8 cellular contexts compared by ENCODE assay signal in the genomic region with DNA sequence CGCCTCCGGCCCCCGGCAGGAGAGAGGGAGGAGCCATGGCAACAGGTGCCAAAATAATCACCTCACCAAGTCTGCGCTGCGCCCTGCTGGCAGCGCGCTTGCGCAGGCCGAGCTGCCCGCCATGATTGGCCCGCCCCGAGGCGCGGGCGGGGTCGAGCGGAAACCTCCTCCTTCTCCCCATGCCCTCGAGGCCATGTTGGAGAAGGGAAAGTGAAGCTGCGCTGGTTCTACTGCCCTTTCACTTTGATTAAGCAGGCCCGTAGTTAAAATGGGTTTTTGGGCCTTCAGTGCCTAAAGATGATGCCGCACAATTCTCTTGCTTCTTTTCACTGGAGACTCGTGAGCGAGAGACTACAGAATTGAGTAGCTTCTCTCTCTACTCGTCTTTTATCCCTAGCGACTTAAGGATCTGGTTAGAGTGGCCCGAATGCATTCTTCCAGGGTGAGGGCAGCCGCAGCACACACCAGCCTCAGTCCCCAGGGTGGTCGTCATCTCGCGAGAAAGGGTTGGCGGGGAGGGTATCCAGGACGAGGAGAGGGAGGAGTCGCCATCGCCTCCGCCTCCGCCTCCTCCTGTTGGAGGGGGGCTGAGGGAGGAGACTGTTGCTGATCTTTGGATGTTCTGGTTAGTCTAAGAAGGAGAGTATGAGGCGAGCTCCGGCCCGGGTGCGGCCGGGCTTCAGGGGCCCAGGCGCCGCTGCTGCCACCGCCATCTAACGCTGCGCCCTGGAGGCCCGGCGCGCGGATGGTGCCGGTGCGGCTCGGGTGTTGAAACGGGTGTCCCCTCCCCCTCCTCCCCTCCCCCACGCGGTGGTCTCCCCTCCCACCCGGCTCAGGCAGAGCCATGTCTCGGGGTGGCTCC. TPM values are rescaled to one million over a fixed set of nuclear protein-coding genes. Genes with fewer than 3 reads are reported as not detected.
DNase-seq lines count a peak whose midpoint lies in the region; ATAC-seq and TF ChIP-seq lines count a peak whose summit lies in the region.

A gene with protein sequence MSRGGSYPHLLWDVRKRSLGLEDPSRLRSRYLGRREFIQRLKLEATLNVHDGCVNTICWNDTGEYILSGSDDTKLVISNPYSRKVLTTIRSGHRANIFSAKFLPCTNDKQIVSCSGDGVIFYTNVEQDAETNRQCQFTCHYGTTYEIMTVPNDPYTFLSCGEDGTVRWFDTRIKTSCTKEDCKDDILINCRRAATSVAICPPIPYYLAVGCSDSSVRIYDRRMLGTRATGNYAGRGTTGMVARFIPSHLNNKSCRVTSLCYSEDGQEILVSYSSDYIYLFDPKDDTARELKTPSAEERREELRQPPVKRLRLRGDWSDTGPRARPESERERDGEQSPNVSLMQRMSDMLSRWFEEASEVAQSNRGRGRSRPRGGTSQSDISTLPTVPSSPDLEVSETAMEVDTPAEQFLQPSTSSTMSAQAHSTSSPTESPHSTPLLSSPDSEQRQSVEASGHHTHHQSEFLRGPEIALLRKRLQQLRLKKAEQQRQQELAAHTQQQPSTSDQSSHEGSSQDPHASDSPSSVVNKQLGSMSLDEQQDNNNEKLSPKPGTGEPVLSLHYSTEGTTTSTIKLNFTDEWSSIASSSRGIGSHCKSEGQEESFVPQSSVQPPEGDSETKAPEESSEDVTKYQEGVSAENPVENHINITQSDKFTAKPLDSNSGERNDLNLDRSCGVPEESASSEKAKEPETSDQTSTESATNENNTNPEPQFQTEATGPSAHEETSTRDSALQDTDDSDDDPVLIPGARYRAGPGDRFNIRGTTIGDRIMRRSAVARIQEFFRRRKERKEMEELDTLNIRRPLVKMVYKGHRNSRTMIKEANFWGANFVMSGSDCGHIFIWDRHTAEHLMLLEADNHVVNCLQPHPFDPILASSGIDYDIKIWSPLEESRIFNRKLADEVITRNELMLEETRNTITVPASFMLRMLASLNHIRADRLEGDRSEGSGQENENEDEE (plus strand): TSS at position 616 of the 862 bp plus-strand sequence. CDS start 229 bp downstream, at position 845.

- peak; percentile 74 for ATAC-seq in GM21529 (IDR thresholded peaks at IDR 0.05; ENCODE audit: unreplicated experiment)

- H3K4me3 ChIP-seq in epithelial cell of esophagus (ENCODE audit: low read length) = peak within 1 kb of the TSS; percentile 80
- H3K4me3 ChIP-seq in mononuclear cell (ENCODE audit: low read length) = peak within 1 kb of the TSS; percentile 81

- H3K9me3 Mint-ChIP-seq in IgD-negative memory B cell = no peaks in the 10 kb centered on the region

- TF ChIP-seq CTCF in epithelial cell of esophagus (IDR thresholded peaks at IDR 0.05; ENCODE audit: insufficient read depth, low read depth, low read length, missing control alignments) = no peak

- H3K4me1 ChIP-seq in mononuclear cell (ENCODE audit: insufficient read depth, low read length) = peaks cover 21% of the 10 kb centered on the region

- H3K27me3 ChIP-seq in mononuclear cell (ENCODE audit: insufficient read depth, low read length) = no peaks in the 10 kb centered on the region

- H3K4me3 Mint-ChIP-seq in IgD-negative memory B cell = peak within 1 kb of the TSS; percentile 89 to 99 (median 96)

- no peaks in the 10 kb centered on the region for H3K9me3 ChIP-seq in mononuclear cell (ENCODE audit: low read depth, low read length)

- DNase-seq in DMS 273 treated with DMSO at 0.1 percent for 48 hours (lab: John Stamatoyannopoulos, UW) = peak; percentile 94
- peak; percentile 56 for DNase-seq in OCI-M2 (lab: John Stamatoyannopoulos, UW; ENCODE audit: unreplicated experiment)
- DNase-seq in activated T-cell treated with anti-CD3 and anti-CD28 coated beads for 4 hours = peak; percentile 93
- peak; percentile 99 for DNase-seq in epithelial cell of esophagus (ENCODE audit: low read depth)
- peak; percentile 83 to 91 for DNase-seq in stimulated activated CD8-positive, alpha-beta memory T cell treated with anti-CD3 and anti-CD28 coated beads, Interleukin-4, amount 100 ng/mL, for 1 hour (ENCODE audit: low read depth in 2 of 2, low spot score in 1 of 2)

- no peaks in the 10 kb centered on the region for H3K27me3 Mint-ChIP-seq in IgD-negative memory B cell

- H3K27ac Mint-ChIP-seq in IgD-negative memory B cell = peak within 1 kb of the TSS; percentile 99 to 100 (median 100)

- no peaks in the 10 kb centered on the region for H3K36me3 Mint-ChIP-seq in IgD-negative memory B cell

- H3K4me1 Mint-ChIP-seq in IgD-negative memory B cell = peaks cover 18 to 27% (median 25%) of the 10 kb centered on the region in 3 donors

RNA-seq across cellular contexts. Expression of the gene that starts here (rescaled TPM):
- 11.9 TPM for polyA plus RNA-seq in IgD-negative memory B cell
- 15.1 TPM for total RNA-seq in mononuclear cell

Comparison
In these comparisons a context has a peak if more than half of its experiments do, and no peak if none do; other contexts are left out.
1. Peak in every context shown above with its lines: DNase-seq, ATAC-seq and H3K4me3 ChIP-seq.